Comparison of ENCODE assay signal across 16 cellular contexts in genomic region chr2:189213226-189213625, GRCh38.
"Had no signal": no experiment of that assay in that cellular context is flagged by ENCODE, and none has a peak within 500 bp of the region (broad histone marks: within the 10 kb centered on the region; RNA-seq: fewer than 3 reads in every experiment).

No MANE protein-coding gene starts in this region.

- H3K36me3 ChIP-seq: stomach had no signal

- ATAC-seq: activated CD8-positive, alpha-beta T cell treated with anti-CD3 and anti-CD28 coated beads, Interleukin-2, amount 10 ng/mL, durations not matched to agents 7 days and 5 days; activated naive CD8-positive, alpha-beta T cell treated with anti-CD3 and anti-CD28 coated beads, Interleukin-2, amount 50 U/mL, for 24 hours; foreskin keratinocyte; left colon; natural killer cell treated with Interleukin-12 subunit alpha and Interleukin-12 subunit beta and Interleukin-15 and Interleukin-18, amount 100 ng/mL, for 72 hours had no signal

- FAIRE-seq: astrocyte had no signal

- H3K4me3 Mint-ChIP-seq: activated CD8-positive, alpha-beta T cell treated with anti-CD3 and anti-CD28 coated beads, Interleukin-2, amount 10 ng/mL, durations not matched to agents 7 days and 5 days; activated naive CD8-positive, alpha-beta T cell treated with anti-CD3 and anti-CD28 coated beads, Interleukin-2, amount 50 U/mL, for 24 hours; activated T-helper 1 cell treated with anti-CD3 and anti-CD28 coated beads, Interleukin-12 subunit alpha, Interleukin-12 subunit beta, Interleukin-2, Interleukin-4 antibody, amounts not matched to agents 30 ng/mL and 10 ng/mL and 1 ng/mL, durations not matched to agents 14 hours and 24 hours and 36 hours; natural killer cell treated with Interleukin-12 subunit alpha and Interleukin-12 subunit beta and Interleukin-15 and Interleukin-18, amount 100 ng/mL, for 72 hours had no signal

- H3K27me3 Mint-ChIP-seq: activated naive CD8-positive, alpha-beta T cell treated with anti-CD3 and anti-CD28 coated beads, Interleukin-2, amount 50 U/mL, for 24 hours had no signal

- DNase-seq: activated CD4-positive, alpha-beta T cell treated with anti-CD3 and anti-CD28 coated beads for 4 hours; activated CD8-positive, alpha-beta memory T cell treated with anti-CD3 and anti-CD28 coated beads, Interleukin-2, amount 50 U/mL, for 48 hours; activated CD8-positive, alpha-beta T cell treated with anti-CD3 and anti-CD28 coated beads, Interleukin-2, amount 10 ng/mL, durations not matched to agents 7 days and 5 days; activated naive CD4-positive, alpha-beta T cell; activated naive CD8-positive, alpha-beta T cell treated with anti-CD3 and anti-CD28 coated beads, Interleukin-2, amount 50 U/mL, for 24 hours; effector CD8-positive, alpha-beta T cell; foreskin keratinocyte; left colon; stimulated activated CD4-positive, alpha-beta T cell treated with anti-CD3 and anti-CD28 coated beads, Interleukin-4, amount 100 ng/mL, for 4 hours; stomach; SW 1271 had no signal

- H3K9me3 Mint-ChIP-seq: activated naive CD8-positive, alpha-beta T cell treated with anti-CD3 and anti-CD28 coated beads, Interleukin-2, amount 50 U/mL, for 24 hours; activated T-helper 1 cell treated with anti-CD3 and anti-CD28 coated beads, Interleukin-12 subunit alpha, Interleukin-12 subunit beta, Interleukin-2, Interleukin-4 antibody, amounts not matched to agents 30 ng/mL and 10 ng/mL and 1 ng/mL, durations not matched to agents 14 hours and 24 hours and 36 hours had no signal

- H3K27ac Mint-ChIP-seq: activated CD8-positive, alpha-beta T cell treated with anti-CD3 and anti-CD28 coated beads, Interleukin-2, amount 10 ng/mL, durations not matched to agents 7 days and 5 days; activated naive CD8-positive, alpha-beta T cell treated with anti-CD3 and anti-CD28 coated beads, Interleukin-2, amount 50 U/mL, for 24 hours; activated T-helper 1 cell treated with anti-CD3 and anti-CD28 coated beads, Interleukin-12 subunit alpha, Interleukin-12 subunit beta, Interleukin-2, Interleukin-4 antibody, amounts not matched to agents 30 ng/mL and 10 ng/mL and 1 ng/mL, durations not matched to agents 14 hours and 24 hours and 36 hours; natural killer cell treated with Interleukin-12 subunit alpha and Interleukin-12 subunit beta and Interleukin-15 and Interleukin-18, amount 100 ng/mL, for 72 hours had no signal

- H3K27ac ChIP-seq: coronary artery, foreskin keratinocyte, stomach, VCaP had no signal

- H3K4me3 ChIP-seq: coronary artery, stomach had no signal

- H3K27me3 ChIP-seq: foreskin keratinocyte, stomach had no signal

- H3K9me3 ChIP-seq: stomach had no signal

- H3K36me3 Mint-ChIP-seq: natural killer cell treated with Interleukin-12 subunit alpha and Interleukin-12 subunit beta and Interleukin-15 and Interleukin-18, amount 100 ng/mL, for 72 hours had no signal
